ENCODE assay signal across 28 cellular contexts in the genomic region with DNA sequence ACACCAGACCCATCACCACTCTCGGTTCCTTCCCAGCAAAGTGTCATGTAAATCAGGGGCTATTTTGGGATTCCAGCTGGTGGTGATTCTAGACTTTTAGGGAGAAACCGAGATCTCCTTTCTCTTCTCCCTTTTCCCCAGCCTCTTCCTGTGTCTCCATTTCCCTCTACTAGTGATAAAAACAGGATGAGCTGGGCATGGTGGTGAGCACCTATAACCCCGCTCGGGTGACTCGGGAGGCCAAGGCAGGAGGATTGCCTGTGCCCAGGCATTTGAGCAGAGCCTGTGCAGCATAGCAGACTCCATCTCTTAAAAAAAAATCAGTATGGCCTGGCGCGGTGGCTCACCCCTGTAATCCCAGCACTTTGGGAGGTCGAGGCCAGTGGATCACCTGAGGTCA. TPM values are rescaled to one million over a fixed set of nuclear protein-coding genes. Genes with fewer than 3 reads are reported as not detected.
DNase-seq lines count a peak whose midpoint lies in the region; ATAC-seq, FAIRE-seq and TF ChIP-seq lines count a peak whose summit lies in the region.
"Had no signal": no experiment of that assay in that cellular context is flagged by ENCODE, and none has a peak within 500 bp of the region (broad histone marks: within the 10 kb centered on the region; RNA-seq: fewer than 3 reads in every experiment).

No MANE protein-coding gene starts in this region.

- peaks cover 74% of the 10 kb centered on the region for H3K36me3 Mint-ChIP-seq in activated CD8-positive, alpha-beta T cell treated with anti-CD3 and anti-CD28 coated beads for 36 hours (ENCODE audit: low read depth)
- H3K36me3 Mint-ChIP-seq in activated CD8-positive, alpha-beta T cell treated with anti-CD3 and anti-CD28 coated beads, Interleukin-2, amount 10 ng/mL, durations not matched to agents 7 days and 5 days (ENCODE audit: low read depth) = peaks cover 32% of the 10 kb centered on the region
- peaks cover 100% of the 10 kb centered on the region for H3K36me3 Mint-ChIP-seq in stimulated activated effector memory CD8-positive, alpha-beta T cell treated with anti-CD3 and anti-CD28 coated beads, Interleukin-12 subunit alpha, Interleukin-12 subunit beta, amount 100 ng/mL, for 72 hours
- no peaks in the 10 kb centered on the region for H3K36me3 Mint-ChIP-seq in endothelial cell (ENCODE audit: low read depth, unreplicated experiment)
- H3K36me3 Mint-ChIP-seq: naive thymus-derived CD8-positive, alpha-beta T cell had no signal

- intact Hi-C loops in activated CD8-positive, alpha-beta T cell treated with anti-CD3 and anti-CD28 coated beads for 36 hours (cut with micrococcal nuclease) = no loop called here
- intact Hi-C loops in mammary epithelial cell (cut with micrococcal nuclease) = no loop called here

- in situ Hi-C loops in mammary epithelial cell (cut with MboI; ENCODE audit: low sequenced_read_pairs in 2 of 2) = no loop called here

- no peak overlapping the region for H2AFZ ChIP-seq in mammary epithelial cell (ENCODE audit: low read depth, low read length)

- dilution Hi-C loops in mammary epithelial cell (cut with HindIII; ENCODE audit: low sequenced_read_pairs) = no loop called here

- no peak for DNase-seq in activated CD8-positive, alpha-beta T cell treated with anti-CD3 and anti-CD28 coated beads for 36 hours
- no peak for DNase-seq in activated CD8-positive, alpha-beta T cell treated with anti-CD3 and anti-CD28 coated beads, Interleukin-2, amount 10 ng/mL, durations not matched to agents 7 days and 5 days
- DNase-seq in GM18507 (ENCODE audit: extremely low spot score, insufficient read length, low read depth) (no peak), islet precursor cell (peak; percentile 49), T-helper 1 cell (no peak), mammary epithelial cell (no peak), endothelial cell (ENCODE audit: low spot score) (no peak)
- no peak for DNase-seq in stimulated activated effector memory CD8-positive, alpha-beta T cell treated with anti-CD3 and anti-CD28 coated beads, Interleukin-12 subunit alpha, Interleukin-12 subunit beta, amount 100 ng/mL, for 72 hours (ENCODE audit: low spot score in 2 of 2)
- DNase-seq: activated effector memory CD4-positive, alpha-beta T cell treated with anti-CD3 and anti-CD28 coated beads, Interleukin-2, amount 50 U/mL, for 16 hours; body of pancreas; CD8-positive, alpha-beta T cell; DMS 273 treated with DMSO at 0.1 percent for 48 hours; dorsolateral prefrontal cortex; left ventricle myocardium superior; midbrain; naive thymus-derived CD8-positive, alpha-beta T cell; NCI-H146; small intestine had no signal

- H3K27me3 ChIP-seq in mammary epithelial cell (ENCODE audit: insufficient read depth, low read length) = peaks cover 13% of the 10 kb centered on the region

- peak overlapping the region; percentile 7 for H3K27ac Mint-ChIP-seq in activated CD8-positive, alpha-beta T cell treated with anti-CD3 and anti-CD28 coated beads for 36 hours
- no peak overlapping the region for H3K27ac Mint-ChIP-seq in activated CD8-positive, alpha-beta T cell treated with anti-CD3 and anti-CD28 coated beads, Interleukin-2, amount 10 ng/mL, durations not matched to agents 7 days and 5 days
- peak overlapping the region; percentile 26 for H3K27ac Mint-ChIP-seq in stimulated activated effector memory CD8-positive, alpha-beta T cell treated with anti-CD3 and anti-CD28 coated beads, Interleukin-12 subunit alpha, Interleukin-12 subunit beta, amount 100 ng/mL, for 72 hours
- H3K27ac Mint-ChIP-seq in endothelial cell (ENCODE audit: unreplicated experiment) = no peak overlapping the region
- H3K27ac Mint-ChIP-seq: CD8-positive, alpha-beta T cell; T-helper 1 cell treated with Interleukin-12 subunit alpha and Interleukin-12 subunit beta and Interleukin-4 antibody, amounts not matched to agents 30 μg/mL and 1 μg/mL, for 36 hours had no signal

- H3K4me3 Mint-ChIP-seq in activated CD8-positive, alpha-beta T cell treated with anti-CD3 and anti-CD28 coated beads for 36 hours = peak overlapping the region; percentile 8
- no peak overlapping the region for H3K4me3 Mint-ChIP-seq in activated CD8-positive, alpha-beta T cell treated with anti-CD3 and anti-CD28 coated beads, Interleukin-2, amount 10 ng/mL, durations not matched to agents 7 days and 5 days
- peak overlapping the region; percentile 99 for H3K4me3 Mint-ChIP-seq in stimulated activated effector memory CD8-positive, alpha-beta T cell treated with anti-CD3 and anti-CD28 coated beads, Interleukin-12 subunit alpha, Interleukin-12 subunit beta, amount 100 ng/mL, for 72 hours
- no peak overlapping the region for H3K4me3 Mint-ChIP-seq in endothelial cell (ENCODE audit: unreplicated experiment)
- H3K4me3 Mint-ChIP-seq: CD8-positive, alpha-beta T cell; T-helper 1 cell treated with Interleukin-12 subunit alpha and Interleukin-12 subunit beta and Interleukin-4 antibody, amounts not matched to agents 30 μg/mL and 1 μg/mL, for 36 hours had no signal

- no peaks in the 10 kb centered on the region for H4K20me1 ChIP-seq in mammary epithelial cell (ENCODE audit: insufficient read depth, low read length)

- H3K27ac ChIP-seq in mammary epithelial cell (ENCODE audit: insufficient read depth, low read depth, low read length) = no peak overlapping the region
- H3K27ac ChIP-seq: adrenal gland, body of pancreas, dorsolateral prefrontal cortex, RWPE1 had no signal

- CTCF ChIA-PET in activated CD8-positive, alpha-beta T cell treated with anti-CD3 and anti-CD28 coated beads for 36 hours (lab: Charles Lee) = interaction anchor here (0.8 to 18.4 kb wide), 3 partner anchors 38 to 75 kb away, joined by 5 to 424 read pairs (median 26); a partner anchor contains a TSS
- CTCF ChIA-PET in activated CD8-positive, alpha-beta T cell treated with anti-CD3 and anti-CD28 coated beads, Interleukin-2, amount 10 ng/mL, durations not matched to agents 7 days and 5 days (lab: Charles Lee) = interaction anchor here (24.5 kb wide), 1 partner anchor 36 kb away, joined by 474 read pairs; no protein-coding TSS in a partner anchor
- CTCF ChIA-PET in mammary epithelial cell (lab: Charles Lee; ENCODE audit: low non-redundant PET) = no interaction called here

- POLR2A ChIA-PET in activated CD8-positive, alpha-beta T cell treated with anti-CD3 and anti-CD28 coated beads for 36 hours (lab: Charles Lee) = interaction anchor here (0.6 to 27.1 kb wide), 5 partner anchors 17 to 92 kb away, joined by 3 to 493 read pairs (median 4); a partner anchor contains a TSS
- POLR2A ChIA-PET in activated CD8-positive, alpha-beta T cell treated with anti-CD3 and anti-CD28 coated beads, Interleukin-2, amount 10 ng/mL, durations not matched to agents 7 days and 5 days (lab: Charles Lee) = no interaction called here

- H3K9me3 ChIP-seq in mammary epithelial cell (replicated peaks; ENCODE audit: insufficient read depth, low read length) = no peaks in the 10 kb centered on the region
- H3K9me3 ChIP-seq: adrenal gland, body of pancreas had no signal

- H3K4me1 Mint-ChIP-seq in activated CD8-positive, alpha-beta T cell treated with anti-CD3 and anti-CD28 coated beads for 36 hours (ENCODE audit: low read depth) = peaks cover 57% of the 10 kb centered on the region
- H3K4me1 Mint-ChIP-seq in activated CD8-positive, alpha-beta T cell treated with anti-CD3 and anti-CD28 coated beads, Interleukin-2, amount 10 ng/mL, durations not matched to agents 7 days and 5 days (ENCODE audit: low read depth) = peaks cover 78% of the 10 kb centered on the region
- peaks cover 65% of the 10 kb centered on the region for H3K4me1 Mint-ChIP-seq in stimulated activated effector memory CD8-positive, alpha-beta T cell treated with anti-CD3 and anti-CD28 coated beads, Interleukin-12 subunit alpha, Interleukin-12 subunit beta, amount 100 ng/mL, for 72 hours
- H3K4me1 Mint-ChIP-seq in endothelial cell (ENCODE audit: unreplicated experiment) = peaks cover 22% of the 10 kb centered on the region

- ATAC-seq in activated CD8-positive, alpha-beta T cell treated with anti-CD3 and anti-CD28 coated beads for 36 hours = no peak
- ATAC-seq in activated CD8-positive, alpha-beta T cell treated with anti-CD3 and anti-CD28 coated beads, Interleukin-2, amount 10 ng/mL, durations not matched to agents 7 days and 5 days = no peak
- no peak for ATAC-seq in stimulated activated effector memory CD8-positive, alpha-beta T cell treated with anti-CD3 and anti-CD28 coated beads, Interleukin-12 subunit alpha, Interleukin-12 subunit beta, amount 100 ng/mL, for 72 hours
- ATAC-seq: body of pancreas; CD8-positive, alpha-beta T cell; left ventricle myocardium superior; naive thymus-derived CD8-positive, alpha-beta T cell had no signal

- FAIRE-seq in GM18507 (lab: Jason Lieb, UNC) = peak; percentile 5
- FAIRE-seq: endothelial cell of umbilical vein, H54, small intestine had no signal

- H3K9ac ChIP-seq in mammary epithelial cell (ENCODE audit: insufficient read depth, low read length) = no peak overlapping the region

- no peaks in the 10 kb centered on the region for H3K27me3 Mint-ChIP-seq in activated CD8-positive, alpha-beta T cell treated with anti-CD3 and anti-CD28 coated beads for 36 hours
- no peaks in the 10 kb centered on the region for H3K27me3 Mint-ChIP-seq in activated CD8-positive, alpha-beta T cell treated with anti-CD3 and anti-CD28 coated beads, Interleukin-2, amount 10 ng/mL, durations not matched to agents 7 days and 5 days (ENCODE audit: low read depth)
- peaks cover 18% of the 10 kb centered on the region for H3K27me3 Mint-ChIP-seq in endothelial cell (ENCODE audit: unreplicated experiment)

- H3K79me2 ChIP-seq in mammary epithelial cell (ENCODE audit: insufficient read depth, low read length) = no peaks in the 10 kb centered on the region

- H3K4me2 ChIP-seq in mammary epithelial cell (ENCODE audit: insufficient read depth, low read depth, low read length) = no peak overlapping the region

- H3K36me3 ChIP-seq in mammary epithelial cell (ENCODE audit: insufficient read depth, low read length) = no peaks in the 10 kb centered on the region
- H3K36me3 ChIP-seq: adrenal gland had no signal

- no peaks in the 10 kb centered on the region for H3K4me1 ChIP-seq in mammary epithelial cell (ENCODE audit: insufficient read depth, low read length)
- H3K4me1 ChIP-seq: adrenal gland, body of pancreas had no signal

- H3K9me3 Mint-ChIP-seq in activated CD8-positive, alpha-beta T cell treated with anti-CD3 and anti-CD28 coated beads for 36 hours = no peaks in the 10 kb centered on the region
- H3K9me3 Mint-ChIP-seq in activated CD8-positive, alpha-beta T cell treated with anti-CD3 and anti-CD28 coated beads, Interleukin-2, amount 10 ng/mL, durations not matched to agents 7 days and 5 days (ENCODE audit: insufficient read depth) = no peaks in the 10 kb centered on the region
- H3K9me3 Mint-ChIP-seq in stimulated activated effector memory CD8-positive, alpha-beta T cell treated with anti-CD3 and anti-CD28 coated beads, Interleukin-12 subunit alpha, Interleukin-12 subunit beta, amount 100 ng/mL, for 72 hours = no peaks in the 10 kb centered on the region
- H3K9me3 Mint-ChIP-seq in endothelial cell (ENCODE audit: unreplicated experiment) = no peaks in the 10 kb centered on the region
- H3K9me3 Mint-ChIP-seq: CD8-positive, alpha-beta T cell; naive thymus-derived CD8-positive, alpha-beta T cell; T-helper 1 cell treated with Interleukin-12 subunit alpha and Interleukin-12 subunit beta and Interleukin-4 antibody, amounts not matched to agents 30 μg/mL and 1 μg/mL, for 36 hours had no signal

- 87% methylated on average over 8 of the region's 8 CpGs for WGBS in mammary epithelial cell (ENCODE audit: low coverage, missing lambda C conversion rate)

- no peak for TF ChIP-seq CTCF in activated CD8-positive, alpha-beta T cell treated with anti-CD3 and anti-CD28 coated beads for 36 hours (IDR thresholded peaks at IDR 0.05)
- TF ChIP-seq CTCF in mammary epithelial cell (conservative IDR thresholded peaks at IDR 0.05 in 1 of 2, IDR thresholded peaks at IDR 0.05 in 1 of 2; ENCODE audit: extremely low read depth in 1 of 2, insufficient read depth in 1 of 2, low read depth in 1 of 2, low read length in 2 of 2) (no peak), endothelial cell (IDR thresholded peaks at IDR 0.05; ENCODE audit: unreplicated experiment) (no peak)

- H3K4me3 ChIP-seq in mammary epithelial cell (replicated peaks in 1 of 3; ENCODE audit: insufficient read depth in 1 of 3, low read depth in 2 of 3, low read length in 3 of 3) = no peak overlapping the region
- H3K4me3 ChIP-seq: adrenal gland, body of pancreas, dorsolateral prefrontal cortex had no signal

- BruUV-seq in mammary epithelial cell (replicated peaks; lab: Mats Ljungman, UMichigan) = no TSS peak

RNA-seq across cellular contexts. Expression of a gene that starts 6.1 kb away (rescaled TPM):
- total RNA-seq in activated CD8-positive, alpha-beta T cell treated with anti-CD3 and anti-CD28 coated beads for 36 hours = 10 to 100 TPM; 53.0 to 56.9 TPM
- 10 to 100 TPM; 27.4 to 27.5 TPM for total RNA-seq in activated CD8-positive, alpha-beta T cell treated with anti-CD3 and anti-CD28 coated beads, Interleukin-2, amount 10 ng/mL, durations not matched to agents 7 days and 5 days
- total RNA-seq in mammary epithelial cell (not detected), endothelial cell (ENCODE audit: unreplicated experiment) (0.21 TPM)
- not detected for polyA plus RNA-seq in mammary epithelial cell
- polyA minus RNA-seq in mammary epithelial cell = not detected
- total RNA-seq: A172, endothelial cell of umbilical vein, LHCN-M2, NCI-H460, OCI-LY7, renal cortical epithelial cell had no signal
- polyA plus RNA-seq: endothelial cell of umbilical vein had no signal

RNA-seq across cellular contexts. Expression of a gene that starts 45.2 kb away (rescaled TPM):
- 10 to 100 TPM; 12.4 to 13.6 TPM for total RNA-seq in activated CD8-positive, alpha-beta T cell treated with anti-CD3 and anti-CD28 coated beads for 36 hours
- total RNA-seq in activated CD8-positive, alpha-beta T cell treated with anti-CD3 and anti-CD28 coated beads, Interleukin-2, amount 10 ng/mL, durations not matched to agents 7 days and 5 days = 1 to 10 TPM; 2.4 to 3.7 TPM
- 1 to 10 TPM; 2.2 to 5.6 TPM for total RNA-seq in mammary epithelial cell
- 2.4 TPM for polyA plus RNA-seq in mammary epithelial cell
- 2.1 TPM for polyA minus RNA-seq in mammary epithelial cell
- total RNA-seq in endothelial cell (ENCODE audit: unreplicated experiment) = 31.4 TPM

Comparison
In these comparisons a context has a peak if more than half of its experiments do, and no peak if none do; other contexts are left out.
1. H3K27ac Mint-ChIP-seq: peak in activated CD8-positive, alpha-beta T cell treated with anti-CD3 and anti-CD28 coated beads for 36 hours (single experiment) and stimulated activated effector memory CD8-positive, alpha-beta T cell treated with anti-CD3 and anti-CD28 coated beads, Interleukin-12 subunit alpha, Interleukin-12 subunit beta, amount 100 ng/mL, for 72 hours (single experiment); none in activated CD8-positive, alpha-beta T cell treated with anti-CD3 and anti-CD28 coated beads, Interleukin-2, amount 10 ng/mL, durations not matched to agents 7 days and 5 days (single experiment) and endothelial cell (single experiment).
2. H3K4me3 Mint-ChIP-seq: peak in activated CD8-positive, alpha-beta T cell treated with anti-CD3 and anti-CD28 coated beads for 36 hours (single experiment) and stimulated activated effector memory CD8-positive, alpha-beta T cell treated with anti-CD3 and anti-CD28 coated beads, Interleukin-12 subunit alpha, Interleukin-12 subunit beta, amount 100 ng/mL, for 72 hours (single experiment); none in activated CD8-positive, alpha-beta T cell treated with anti-CD3 and anti-CD28 coated beads, Interleukin-2, amount 10 ng/mL, durations not matched to agents 7 days and 5 days (single experiment) and endothelial cell (single experiment).
3. RNA of a gene that starts 6.1 kb away (total RNA-seq): 53.0 to 56.9 TPM in activated CD8-positive, alpha-beta T cell treated with anti-CD3 and anti-CD28 coated beads for 36 hours and 27.4 to 27.5 TPM in activated CD8-positive, alpha-beta T cell treated with anti-CD3 and anti-CD28 coated beads, Interleukin-2, amount 10 ng/mL, durations not matched to agents 7 days and 5 days; 0.21 TPM in endothelial cell (single experiment) and not detected in mammary epithelial cell; every median in the first group is over 10 times any median in the second.